In genomic region chr10:106740-107139, GRCh38 we compare ENCODE assay signal across 21 cellular contexts. TPM values are rescaled to one million over a fixed set of nuclear protein-coding genes. Genes with fewer than 3 reads are reported as not detected.
"Had no signal": no experiment of that assay in that cellular context is flagged by ENCODE, and none has a peak within 500 bp of the region (broad histone marks: within the 10 kb centered on the region; RNA-seq: fewer than 3 reads in every experiment).

No MANE protein-coding gene starts in this region.

- DNase-seq: activated CD4-positive, alpha-beta T cell treated with anti-CD3 and anti-CD28 coated beads for 48 hours; activated naive CD4-positive, alpha-beta T cell; colonic mucosa; endodermal cell; foreskin fibroblast; mesenchymal stem cell; naive thymus-derived CD4-positive, alpha-beta T cell; ovary; stimulated activated CD4-positive, alpha-beta T cell treated with anti-CD3 and anti-CD28 coated beads, Interleukin-4, amount 100 ng/mL, for 1 hour; stimulated activated naive B cell treated with anti-CD40 and anti-IgM and Interleukin-4, amounts not matched to agents 10 μg/mL and 1 μg/mL and 100 μg/mL, for 72 hours; T-helper 17 cell; thyroid gland had no signal

- H3K36me3 Mint-ChIP-seq: naive thymus-derived CD4-positive, alpha-beta T cell; stimulated activated naive B cell treated with anti-CD40 and anti-IgM and Interleukin-4, amounts not matched to agents 10 μg/mL and 1 μg/mL and 100 μg/mL, for 72 hours; WTC11 had no signal

- ATAC-seq: naive thymus-derived CD4-positive, alpha-beta T cell; sciatic nerve; T-helper 17 cell; WTC11 had no signal

- H3K4me1 Mint-ChIP-seq: stimulated activated naive B cell treated with anti-CD40 and anti-IgM and Interleukin-4, amounts not matched to agents 10 μg/mL and 1 μg/mL and 100 μg/mL, for 72 hours; WTC11 had no signal

- H3K4me3 Mint-ChIP-seq: central memory CD8-positive, alpha-beta T cell; endodermal cell; naive thymus-derived CD4-positive, alpha-beta T cell; stimulated activated naive B cell treated with anti-CD40 and anti-IgM and Interleukin-4, amounts not matched to agents 10 μg/mL and 1 μg/mL and 100 μg/mL, for 72 hours; T-helper 17 cell; WTC11 had no signal

- H3K9me3 Mint-ChIP-seq: central memory CD8-positive, alpha-beta T cell; endodermal cell had no signal

- H3K27ac Mint-ChIP-seq: endodermal cell; naive thymus-derived CD4-positive, alpha-beta T cell; stimulated activated naive B cell treated with anti-CD40 and anti-IgM and Interleukin-4, amounts not matched to agents 10 μg/mL and 1 μg/mL and 100 μg/mL, for 72 hours; T-helper 17 cell; WTC11 had no signal

RNA-seq across cellular contexts. Expression of gene TUBB8, which starts 57.6 kb away (rescaled TPM):
- total RNA-seq: ascending aorta, colonic mucosa, glomerular endothelial cell, lower leg skin, mucosa of gallbladder, ovary, pulmonary artery endothelial cell, sciatic nerve, subcutaneous adipose tissue, T-helper 17 cell had no signal
